ENCODE assay signal across 1 cellular context in the genomic region with DNA sequence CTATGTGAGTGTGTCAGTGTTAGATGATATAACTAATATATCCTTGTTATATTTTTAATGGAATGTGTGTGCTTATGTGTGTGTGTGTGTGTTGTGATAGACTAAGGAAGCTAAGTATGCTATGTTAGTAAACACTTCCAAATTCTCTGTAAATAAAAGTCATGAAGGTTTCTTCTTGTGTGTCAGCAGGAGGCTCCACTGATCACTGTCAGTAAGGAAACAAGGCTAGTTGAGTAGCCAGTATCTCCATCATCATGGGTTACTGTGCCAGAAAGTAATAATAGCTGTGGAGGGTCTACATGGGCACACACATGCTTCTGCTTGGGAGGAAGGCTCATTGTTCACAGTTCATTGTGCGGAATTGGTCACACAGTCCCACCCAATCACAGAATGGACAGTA.
TF ChIP-seq lines count a peak whose summit lies in the region.

No MANE protein-coding gene starts in this region.

TF ChIP-seq in H1, 55 proteins besides CTCF, POLR2A, EP300 and RAD21 (continued from another document):
- TF ChIP-seq, protein P1, sequence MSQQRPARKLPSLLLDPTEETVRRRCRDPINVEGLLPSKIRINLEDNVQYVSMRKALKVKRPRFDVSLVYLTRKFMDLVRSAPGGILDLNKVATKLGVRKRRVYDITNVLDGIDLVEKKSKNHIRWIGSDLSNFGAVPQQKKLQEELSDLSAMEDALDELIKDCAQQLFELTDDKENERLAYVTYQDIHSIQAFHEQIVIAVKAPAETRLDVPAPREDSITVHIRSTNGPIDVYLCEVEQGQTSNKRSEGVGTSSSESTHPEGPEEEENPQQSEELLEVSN (IDR thresholded peaks at IDR 0.05) = no peak
- TF ChIP-seq SAP30 (IDR thresholded peaks at IDR 0.05; ENCODE audit: insufficient read depth, insufficient replicate concordance, low read length) (no peak), SIRT6 (IDR thresholded peaks at IDR 0.05; ENCODE audit: low read length) (no peak), GABPA (IDR thresholded peaks at IDR 0.05; ENCODE audit: borderline replicate concordance, insufficient read depth, low read length) (no peak), CTBP2 (IDR thresholded peaks at IDR 0.05; ENCODE audit: borderline replicate concordance, insufficient read depth, insufficient read length, low read length) (no peak), ATF2 (IDR thresholded peaks at IDR 0.05; ENCODE audit: low read length) (no peak), MAFK (IDR thresholded peaks at IDR 0.05; ENCODE audit: low read depth, low read length) (no peak), GTF2F1 (IDR thresholded peaks at IDR 0.05; ENCODE audit: borderline replicate concordance, low read depth, low read length) (no peak), PHF8 (conservative IDR thresholded peaks at IDR 0.05; ENCODE audit: low read depth, low read length) (no peak), KDM4A (IDR thresholded peaks at IDR 0.05; ENCODE audit: low read depth, low read length, severe bottlenecking) (no peak), CBX5 (IDR thresholded peaks at IDR 0.05; ENCODE audit: low read depth, low read length) (no peak), SP4 (IDR thresholded peaks at IDR 0.05; ENCODE audit: low read length) (no peak)
TF ChIP-seq in H1: peak in this region for 0.
